ENCODE assay signal across 8 cellular contexts in genomic region chr12:85872497-85873091, GRCh38. TPM values are rescaled to one million over a fixed set of nuclear protein-coding genes. Genes with fewer than 3 reads are reported as not detected.
DNase-seq lines count a peak whose midpoint lies in the region; ATAC-seq, FAIRE-seq and TF ChIP-seq lines count a peak whose summit lies in the region.

No MANE protein-coding gene starts in this region.

- POLR2A ChIA-PET in GM10248 (lab: Yijun Ruan, JAX), result no interaction called here
- POLR2A ChIA-PET in endothelial cell of umbilical vein (lab: Charles Lee), result interaction anchor here (0.5 kb wide), 1 partner anchor 13 kb away, joined by 4 read pairs; no protein-coding TSS in a partner anchor

- no peak for TF ChIP-seq EP300 in ovary (IDR thresholded peaks at IDR 0.05)

- H3K9me3 ChIP-seq in endothelial cell of umbilical vein (replicated peaks; ENCODE audit: control insufficient read depth, insufficient read depth, low read length), result no peaks in the 10 kb centered on the region
- no peaks in the 10 kb centered on the region for H3K9me3 ChIP-seq in ovary

- peak; percentile 33 for DNase-seq in GM10248 (ENCODE audit: extremely low spot score)
- peak; percentile 11 for DNase-seq in HuH-7 (ENCODE audit: low spot score)
- peak; percentile 83 for DNase-seq in OCI-M1 (lab: John Stamatoyannopoulos, UW)
- peak; percentile 66 for DNase-seq in endothelial cell of umbilical vein (ENCODE audit: low read depth, low spot score)
- no peak for DNase-seq in ovary
- DNase-seq in posterior vena cava (ENCODE audit: low spot score), result no peak
- DNase-seq in activated T-helper 1 cell treated with anti-CD3 and anti-CD28 coated beads, Interleukin-12 subunit alpha, Interleukin-12 subunit beta, Interleukin-2, Interleukin-4 antibody, amounts not matched to agents 30 ng/mL and 10 ng/mL and 1 ng/mL, durations not matched to agents 14 hours and 24 hours and 36 hours (ENCODE audit: low spot score), result no peak

- peak; percentile 76 for TF ChIP-seq CTCF in GM10248 (IDR thresholded peaks at IDR 0.05; ENCODE audit: control extremely low read depth, extremely low read depth, low read depth, missing control alignments)
- peak; percentile 46 to 52 for TF ChIP-seq CTCF in endothelial cell of umbilical vein (IDR thresholded peaks at IDR 0.05; ENCODE audit: extremely low read depth in 1 of 2, insufficient read depth in 1 of 2, low read depth in 1 of 2, low read length in 2 of 2)
- TF ChIP-seq CTCF in ovary (IDR thresholded peaks at IDR 0.05), result peak in 2 of 3 donors; percentile 25 to 27

- peak; percentile 81 for ATAC-seq in GM21576 (IDR thresholded peaks at IDR 0.05; ENCODE audit: unreplicated experiment)

- no TSS peak for BruUV-seq in endothelial cell of umbilical vein (replicated peaks; lab: Mats Ljungman, UMichigan)

- no peaks in the 10 kb centered on the region for H3K4me1 ChIP-seq in endothelial cell of umbilical vein (ENCODE audit: control insufficient read depth, extremely low read depth, insufficient read depth, low read length)
- no peaks in the 10 kb centered on the region for H3K4me1 ChIP-seq in ovary (ENCODE audit: insufficient read depth)

- no peak overlapping the region for H3K4me3 ChIP-seq in endothelial cell of umbilical vein (replicated peaks in 1 of 3; ENCODE audit: insufficient read depth in 1 of 3, low read depth in 1 of 3, low read length in 3 of 3)
- no peak overlapping the region for H3K4me3 ChIP-seq in ovary

- no peak overlapping the region for H3K9ac ChIP-seq in endothelial cell of umbilical vein (replicated peaks; ENCODE audit: extremely low read depth, insufficient read depth, low read length)

- TF ChIP-seq POLR2A in endothelial cell of umbilical vein (IDR thresholded peaks at IDR 0.05; ENCODE audit: low read depth, low read length) (no peak), ovary (IDR thresholded peaks at IDR 0.05) (no peak)

- no peaks in the 10 kb centered on the region for H3K9me3 Mint-ChIP-seq in activated T-helper 1 cell treated with anti-CD3 and anti-CD28 coated beads, Interleukin-12 subunit alpha, Interleukin-12 subunit beta, Interleukin-2, Interleukin-4 antibody, amounts not matched to agents 30 ng/mL and 10 ng/mL and 1 ng/mL, durations not matched to agents 14 hours and 24 hours and 36 hours

- H3K9me1 ChIP-seq in endothelial cell of umbilical vein (replicated peaks; ENCODE audit: control insufficient read depth, extremely low read depth, insufficient read depth, low read length), result no peaks in the 10 kb centered on the region

- H3K4me3 Mint-ChIP-seq in activated T-helper 1 cell treated with anti-CD3 and anti-CD28 coated beads, Interleukin-12 subunit alpha, Interleukin-12 subunit beta, Interleukin-2, Interleukin-4 antibody, amounts not matched to agents 30 ng/mL and 10 ng/mL and 1 ng/mL, durations not matched to agents 14 hours and 24 hours and 36 hours, result no peak overlapping the region

- no peaks in the 10 kb centered on the region for H3K27me3 ChIP-seq in endothelial cell of umbilical vein (ENCODE audit: control insufficient read depth in 2 of 2, insufficient read depth in 2 of 2, low read length in 2 of 2)
- H3K27me3 ChIP-seq in ovary, result no peaks in the 10 kb centered on the region

- intact Hi-C loops in endothelial cell of umbilical vein (cut with micrococcal nuclease), result loop anchor here (1.0 kb wide), 4 partner anchors 48 to 404 kb away; no protein-coding TSS in a partner anchor
- intact Hi-C loops in ovary (cut with DNase I), result no loop called here
- intact Hi-C loops in posterior vena cava (cut with DNase I), result no loop called here
- intact Hi-C loops in activated T-helper 1 cell treated with anti-CD3 and anti-CD28 coated beads, Interleukin-12 subunit alpha, Interleukin-12 subunit beta, Interleukin-2, Interleukin-4 antibody, amounts not matched to agents 30 ng/mL and 10 ng/mL and 1 ng/mL, durations not matched to agents 14 hours and 24 hours and 36 hours (cut with micrococcal nuclease), result loop anchor here (1.0 kb wide), 2 partner anchors 404 to 447 kb away; no protein-coding TSS in a partner anchor

- WGBS in ovary, 3 donors, result 31 to 32% (median 32%) methylated on average over 3 of the region's 3 CpGs

- H4K20me1 ChIP-seq in endothelial cell of umbilical vein (replicated peaks; ENCODE audit: control insufficient read depth, extremely low read depth, insufficient read depth, low read length), result no peaks in the 10 kb centered on the region

- peak; percentile 92 for FAIRE-seq in endothelial cell of umbilical vein (lab: Jason Lieb, UNC)

- H3K79me2 ChIP-seq in endothelial cell of umbilical vein (ENCODE audit: control insufficient read depth, insufficient read depth, low read length), result no peaks in the 10 kb centered on the region

- H3K27me3 Mint-ChIP-seq in activated T-helper 1 cell treated with anti-CD3 and anti-CD28 coated beads, Interleukin-12 subunit alpha, Interleukin-12 subunit beta, Interleukin-2, Interleukin-4 antibody, amounts not matched to agents 30 ng/mL and 10 ng/mL and 1 ng/mL, durations not matched to agents 14 hours and 24 hours and 36 hours (ENCODE audit: insufficient read depth), result no peaks in the 10 kb centered on the region

- no peak overlapping the region for H3K27ac ChIP-seq in endothelial cell of umbilical vein (ENCODE audit: insufficient read depth, low read depth, low read length)
- no peak overlapping the region for H3K27ac ChIP-seq in ovary

- dilution Hi-C loops in endothelial cell of umbilical vein (cut with MboI; ENCODE audit: extremely low pct_ligation_motif_present, low sequenced_read_pairs), result no loop called here

- H3K4me2 ChIP-seq in endothelial cell of umbilical vein (ENCODE audit: insufficient read depth, low read length), result no peak overlapping the region

- CTCF ChIA-PET in GM10248 (lab: Yijun Ruan, JAX), result interaction anchor here (1.1 to 7.2 kb wide), 7 partner anchors 10 to 462 kb away, joined by 3 to 74 read pairs (median 7); no protein-coding TSS in a partner anchor
- CTCF ChIA-PET in endothelial cell of umbilical vein (lab: Charles Lee), result interaction anchor here (0.6 to 9.3 kb wide), 26 partner anchors 8 to 999 kb away, joined by 3 to 437 read pairs (median 4); no protein-coding TSS in a partner anchor

- H2AFZ ChIP-seq in endothelial cell of umbilical vein (ENCODE audit: low read depth, low read length), result no peak overlapping the region

- H3K27ac Mint-ChIP-seq in activated T-helper 1 cell treated with anti-CD3 and anti-CD28 coated beads, Interleukin-12 subunit alpha, Interleukin-12 subunit beta, Interleukin-2, Interleukin-4 antibody, amounts not matched to agents 30 ng/mL and 10 ng/mL and 1 ng/mL, durations not matched to agents 14 hours and 24 hours and 36 hours, result no peak overlapping the region

- H3K36me3 ChIP-seq in endothelial cell of umbilical vein (ENCODE audit: control insufficient read depth in 2 of 2, extremely low read depth in 1 of 2, insufficient read depth in 2 of 2, low read length in 2 of 2) (no peaks in the 10 kb centered on the region), ovary (no peaks in the 10 kb centered on the region)

- H3K36me3 Mint-ChIP-seq in activated T-helper 1 cell treated with anti-CD3 and anti-CD28 coated beads, Interleukin-12 subunit alpha, Interleukin-12 subunit beta, Interleukin-2, Interleukin-4 antibody, amounts not matched to agents 30 ng/mL and 10 ng/mL and 1 ng/mL, durations not matched to agents 14 hours and 24 hours and 36 hours (ENCODE audit: low read depth), result no peaks in the 10 kb centered on the region

- no peaks in the 10 kb centered on the region for H3K4me1 Mint-ChIP-seq in activated T-helper 1 cell treated with anti-CD3 and anti-CD28 coated beads, Interleukin-12 subunit alpha, Interleukin-12 subunit beta, Interleukin-2, Interleukin-4 antibody, amounts not matched to agents 30 ng/mL and 10 ng/mL and 1 ng/mL, durations not matched to agents 14 hours and 24 hours and 36 hours (ENCODE audit: low read depth)

TF ChIP-seq in endothelial cell of umbilical vein, 7 proteins besides CTCF, POLR2A, EP300 and RAD21 (continues in another document):
- TF ChIP-seq EZH2 (IDR thresholded peaks at IDR 0.05; ENCODE audit: borderline replicate concordance, low read depth, low read length, severe bottlenecking) (no peak), JUN (IDR thresholded peaks at IDR 0.05; ENCODE audit: borderline replicate concordance, insufficient read depth, insufficient read length, low read depth) (no peak), POLR2AphosphoS5 (IDR thresholded peaks at IDR 0.05; ENCODE audit: insufficient read depth, low read depth, low read length) (no peak), FOS (IDR thresholded peaks at IDR 0.05; ENCODE audit: borderline replicate concordance, insufficient read depth, low read length) (no peak)

RNA-seq across cellular contexts. Expression of gene NTS, which starts 1.5 kb away (rescaled TPM):
- total RNA-seq in endothelial cell of umbilical vein, result not detected in 2 replicates
- not detected in 2 replicates for polyA plus RNA-seq in endothelial cell of umbilical vein
- 0.05 TPM in 1 of 2 replicates, not detected in the other for polyA plus RNA-seq in endothelial cell of umbilical vein (2011; cell fraction: cytosol; rRNA removed)
- not detected in 2 replicates for polyA plus RNA-seq in endothelial cell of umbilical vein (2011; cell fraction: nucleus; rRNA removed)
- not detected in 2 replicates for polyA plus RNA-seq in endothelial cell of umbilical vein (2012)
- polyA minus RNA-seq in endothelial cell of umbilical vein, result not detected in 2 replicates
- 2.5 TPM for polyA minus RNA-seq in endothelial cell of umbilical vein (2011; cell fraction: cytosol; rRNA and poly(A)+ RNA removed)
- not detected in 2 replicates for polyA minus RNA-seq in endothelial cell of umbilical vein (2011; cell fraction: nucleus; rRNA and poly(A)+ RNA removed)
- 1 to 10 TPM in 1 of 7 donors, under 1 TPM in 3, not detected in 3; 0.15 to 1.6 (median 0.71) TPM for total RNA-seq in ovary
- 10 to 100 TPM in 1 of 2 donors, under 1 TPM in 1; 0.80 to 11.7 TPM for polyA plus RNA-seq in ovary
- total RNA-seq in posterior vena cava, result 1 to 10 TPM; 1.4 to 2.4 TPM
- total RNA-seq in activated T-helper 1 cell treated with anti-CD3 and anti-CD28 coated beads, Interleukin-12 subunit alpha, Interleukin-12 subunit beta, Interleukin-2, Interleukin-4 antibody, amounts not matched to agents 30 ng/mL and 10 ng/mL and 1 ng/mL, durations not matched to agents 14 hours and 24 hours and 36 hours, result not detected in 2 replicates

RNA-seq across cellular contexts. Expression of gene RASSF9, which starts 36.4 kb away (rescaled TPM):
- total RNA-seq in endothelial cell of umbilical vein (2.3 and 3.6 TPM in 2 replicates), ovary (1 to 10 TPM in 6 of 7 donors, under 1 TPM in 1; 0.56 to 3.9 (median 3.1) TPM), posterior vena cava (1 to 10 TPM; 5.7 to 6.2 TPM)
- polyA plus RNA-seq in endothelial cell of umbilical vein (1.5 and 2.1 TPM in 2 replicates), ovary (1 to 10 TPM; 2.2 to 4.9 TPM)
- 2.2 and 2.4 TPM in 2 replicates for polyA plus RNA-seq in endothelial cell of umbilical vein (2011; cell fraction: cytosol; rRNA removed)
- 2.8 and 3.4 TPM in 2 replicates for polyA plus RNA-seq in endothelial cell of umbilical vein (2011; cell fraction: nucleus; rRNA removed)
- polyA plus RNA-seq in endothelial cell of umbilical vein (2012), result 1.2 and 1.5 TPM in 2 replicates
- 4.3 and 5.0 TPM in 2 replicates for polyA minus RNA-seq in endothelial cell of umbilical vein
- 5.6 TPM for polyA minus RNA-seq in endothelial cell of umbilical vein (2011; cell fraction: cytosol; rRNA and poly(A)+ RNA removed)
- polyA minus RNA-seq in endothelial cell of umbilical vein (2011; cell fraction: nucleus; rRNA and poly(A)+ RNA removed), result 11.7 and 14.3 TPM in 2 replicates
- total RNA-seq in activated T-helper 1 cell treated with anti-CD3 and anti-CD28 coated beads, Interleukin-12 subunit alpha, Interleukin-12 subunit beta, Interleukin-2, Interleukin-4 antibody, amounts not matched to agents 30 ng/mL and 10 ng/mL and 1 ng/mL, durations not matched to agents 14 hours and 24 hours and 36 hours, result not detected in 2 replicates

Comparison
In these comparisons a context has a peak if more than half of its experiments do, and no peak if none do; other contexts are left out.
1. DNase-seq: peak in GM10248 (single experiment), HuH-7 (single experiment), OCI-M1 (single experiment) and endothelial cell of umbilical vein (single experiment); none in ovary (0 of 5), posterior vena cava (single experiment) and activated T-helper 1 cell treated with anti-CD3 and anti-CD28 coated beads, Interleukin-12 subunit alpha, Interleukin-12 subunit beta, Interleukin-2, Interleukin-4 antibody, amounts not matched to agents 30 ng/mL and 10 ng/mL and 1 ng/mL, durations not matched to agents 14 hours and 24 hours and 36 hours (single experiment).
2. CTCF ChIP-seq: peak in every context shown above with its lines; median percentile 76 in GM10248; 49 in endothelial cell of umbilical vein; 26 in ovary.
3. intact Hi-C loops: an anchor here in endothelial cell of umbilical vein (1.0 kb wide) and activated T-helper 1 cell treated with anti-CD3 and anti-CD28 coated beads, Interleukin-12 subunit alpha, Interleukin-12 subunit beta, Interleukin-2, Interleukin-4 antibody, amounts not matched to agents 30 ng/mL and 10 ng/mL and 1 ng/mL, durations not matched to agents 14 hours and 24 hours and 36 hours (1.0 kb wide); none called in ovary and posterior vena cava.